ENCODE assay signal across 21 cellular contexts in the genomic region with DNA sequence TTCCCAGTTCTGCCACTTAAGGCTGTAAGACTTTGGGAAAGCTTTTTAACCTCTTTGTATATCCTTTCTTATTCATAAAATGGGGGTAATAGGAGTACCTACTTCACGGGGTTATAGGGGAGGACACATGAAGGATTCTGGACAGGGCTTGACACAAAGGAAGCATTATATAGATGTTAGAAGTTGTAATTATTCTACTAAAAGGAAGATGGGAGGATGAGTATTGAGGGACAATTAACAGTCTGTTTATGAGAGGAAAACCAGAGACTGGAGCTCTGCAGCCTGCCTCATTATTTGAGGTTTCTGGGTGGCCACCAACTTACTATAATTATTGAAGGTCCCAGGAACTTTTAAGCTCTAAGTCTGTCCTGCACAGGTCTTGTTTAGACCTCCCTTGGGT. TPM values are rescaled to one million over a fixed set of nuclear protein-coding genes. Genes with fewer than 3 reads are reported as not detected.
DNase-seq lines count a peak whose midpoint lies in the region; ATAC-seq and TF ChIP-seq lines count a peak whose summit lies in the region.
"Had no signal": no experiment of that assay in that cellular context is flagged by ENCODE, and none has a peak within 500 bp of the region (broad histone marks: within the 10 kb centered on the region; RNA-seq: fewer than 3 reads in every experiment).

No MANE protein-coding gene starts in this region.

- H3K36me3 Mint-ChIP-seq in HFFc6 (ENCODE audit: low read depth) = no peaks in the 10 kb centered on the region
- H3K36me3 Mint-ChIP-seq in nephron progenitor cell (ENCODE audit: low read depth) = peaks cover 9% of the 10 kb centered on the region
- H3K36me3 Mint-ChIP-seq: CD8-positive, alpha-beta T cell had no signal

- peaks cover 4% of the 10 kb centered on the region for H3K4me1 ChIP-seq in right cardiac atrium (ENCODE audit: control insufficient read depth, insufficient read depth, low read length)
- H3K4me1 ChIP-seq: A549 had no signal

- H3K9me3 ChIP-seq in KOPT-K1 (ENCODE audit: insufficient read depth, low read length, poor library complexity, severe bottlenecking) (peaks cover 14% of the 10 kb centered on the region), right cardiac atrium (ENCODE audit: control insufficient read depth, low read length) (no peaks in the 10 kb centered on the region)
- H3K9me3 ChIP-seq: A549 had no signal

- peaks cover 32% of the 10 kb centered on the region for H3K4me1 Mint-ChIP-seq in HFFc6 (ENCODE audit: low read depth)
- peaks cover 17% of the 10 kb centered on the region for H3K4me1 Mint-ChIP-seq in nephron progenitor cell

- DNase-seq in COLO829 (ENCODE audit: low spot score) = peak; percentile 56
- peak; percentile 32 for DNase-seq in epidermal melanocyte (ENCODE audit: insufficient read length, low spot score)
- DNase-seq in HFFc6 = no peak
- no peak for DNase-seq in right cardiac atrium
- DNase-seq in nephron progenitor cell = no peak
- DNase-seq: AML-193; CD4-positive, alpha-beta T cell; CD8-positive, alpha-beta T cell; COR-L47; DMS 273 treated with DMSO at 0.1 percent for 48 hours; DMS153; DMS53; DMS79; GF-D8 had no signal

- H3K27me3 Mint-ChIP-seq in HFFc6 (ENCODE audit: insufficient read depth) = no peaks in the 10 kb centered on the region; the same call in 1 of the 2 replicates
- H3K27me3 Mint-ChIP-seq in nephron progenitor cell (ENCODE audit: low read depth, poor library complexity) = no peaks in the 10 kb centered on the region
- H3K27me3 Mint-ChIP-seq: B cell; CD4-positive, alpha-beta T cell had no signal

- TF ChIP-seq CTCF in HFFc6 (IDR thresholded peaks at IDR 0.05) = no peak
- TF ChIP-seq CTCF in nephron progenitor cell (IDR thresholded peaks at IDR 0.05) = no peak

- H3K36me3 ChIP-seq in KOPT-K1 (ENCODE audit: insufficient read depth, low read length) = no peaks in the 10 kb centered on the region

- no peaks in the 10 kb centered on the region for H3K9me3 Mint-ChIP-seq in HFFc6
- peaks cover 11% of the 10 kb centered on the region for H3K9me3 Mint-ChIP-seq in nephron progenitor cell
- H3K9me3 Mint-ChIP-seq: CD4-positive, alpha-beta T cell; CD8-positive, alpha-beta T cell had no signal

- peak overlapping the region; percentile 99 for H3K27ac ChIP-seq in KOPT-K1 (ENCODE audit: low read depth, low read length, poor library complexity, severe bottlenecking)
- no peak overlapping the region for H3K27ac ChIP-seq in right cardiac atrium (ENCODE audit: low read length)
- H3K27ac ChIP-seq: 22Rv1; A549; BLaER1 treated with 17β-estradiol and CSF1 and Interleukin-3, amounts not matched to agents 10 nM and 100 nM; C4-2B had no signal

- no peak overlapping the region for H3K4me3 Mint-ChIP-seq in HFFc6
- H3K4me3 Mint-ChIP-seq in nephron progenitor cell = no peak overlapping the region
- H3K4me3 Mint-ChIP-seq: B cell; CD4-positive, alpha-beta T cell; CD8-positive, alpha-beta T cell had no signal

- H3K27ac Mint-ChIP-seq in HFFc6 = no peak overlapping the region
- no peak overlapping the region for H3K27ac Mint-ChIP-seq in nephron progenitor cell
- H3K27ac Mint-ChIP-seq: B cell; CD4-positive, alpha-beta T cell; CD8-positive, alpha-beta T cell had no signal

- H3K27me3 ChIP-seq in right cardiac atrium (ENCODE audit: control insufficient read depth, insufficient read depth) = no peaks in the 10 kb centered on the region
- H3K27me3 ChIP-seq: BLaER1 treated with 17β-estradiol and CSF1 and Interleukin-3, amounts not matched to agents 10 nM and 100 nM had no signal

- ATAC-seq in right cardiac atrium = no peak
- ATAC-seq: A549; CD8-positive, alpha-beta T cell had no signal

- 94% methylated on average over 1 of the region's 1 CpG for WGBS in right cardiac atrium

- intact Hi-C loops in right cardiac atrium (cut with DNase I) = no loop called here

- H3K4me3 ChIP-seq in right cardiac atrium (ENCODE audit: low read length) = no peak overlapping the region
- H3K4me3 ChIP-seq: A549; BLaER1 treated with 17β-estradiol and CSF1 and Interleukin-3, amounts not matched to agents 10 nM and 100 nM had no signal

RNA-seq across cellular contexts. Expression of a gene that starts 34.0 kb away (rescaled TPM):
- 1 to 10 TPM in 5 of 6 experiments, under 1 TPM in 1; 0.69 to 5.9 (median 4.6) TPM for total RNA-seq in HFFc6 (2021; fragmentation: NEBNext Ultra II Directional; extraction: Animal tissue kit (Norgen Biotek cat#: 25700))
- total RNA-seq in right cardiac atrium = 1 to 10 TPM; 4.5 to 6.8 (median 4.8) TPM
- 1.4 TPM for polyA plus RNA-seq in right cardiac atrium
- total RNA-seq: A172 had no signal

Comparison
In these comparisons a context has a peak if more than half of its experiments do, and no peak if none do; other contexts are left out.
1. DNase-seq: peak in COLO829 (single experiment) and epidermal melanocyte (single experiment); none in HFFc6 (single experiment), right cardiac atrium (0 of 3) and nephron progenitor cell (single experiment).